In the genomic region with DNA sequence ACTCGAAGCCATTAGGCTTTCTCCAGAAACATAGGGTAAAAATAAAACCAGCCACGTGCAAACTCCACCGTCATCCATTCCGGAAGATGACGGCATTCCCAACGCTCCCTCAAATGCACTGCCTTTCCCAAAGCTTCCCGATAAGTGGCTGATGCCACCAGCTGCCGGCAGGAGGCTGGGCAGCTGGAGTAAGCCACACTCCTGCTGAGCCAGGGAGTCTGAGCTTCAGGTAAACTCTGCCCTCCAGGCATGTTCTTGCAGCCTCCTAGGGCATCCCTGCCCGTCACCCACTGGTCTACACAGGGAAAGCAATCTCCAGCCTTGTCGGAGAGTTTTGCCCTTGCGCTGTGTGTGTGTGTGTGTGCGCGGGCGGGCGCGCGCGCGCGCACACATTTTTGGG, we compare ENCODE assay signal across 14 cellular contexts.
DNase-seq lines count a peak whose midpoint lies in the region; ATAC-seq lines count a peak whose summit lies in the region.
"Had no signal": no experiment of that assay in that cellular context is flagged by ENCODE, and none has a peak within 500 bp of the region (broad histone marks: within the 10 kb centered on the region; RNA-seq: fewer than 3 reads in every experiment).

No MANE protein-coding gene starts in this region.

- ATAC-seq in GM19467 (IDR thresholded peaks at IDR 0.05; ENCODE audit: unreplicated experiment): no peak
- no peak for ATAC-seq in HG02623 (IDR thresholded peaks at IDR 0.05; ENCODE audit: unreplicated experiment)

- DNase-seq in ELF-1 (ENCODE audit: low read depth, low spot score) (peak; percentile 23), HuH-7 (ENCODE audit: low spot score) (peak; percentile 6), NCI-H510A treated with DMSO at 0.1 percent for 48 hours (lab: John Stamatoyannopoulos, UW) (peak; percentile 11), ecto neural progenitor cell (ENCODE audit: low spot score) (peak; percentile 23), inferior parietal cortex (ENCODE audit: extremely low spot score) (no peak), OCI-M1 (lab: John Stamatoyannopoulos, UW) (no peak)
- DNase-seq: 8988T; AML-193; Caco-2; CD8-positive, alpha-beta memory T cell; DND-41; GF-D8 had no signal

Comparison
In these comparisons a context has a peak if more than half of its experiments do, and no peak if none do; other contexts are left out.
1. DNase-seq: peak in ELF-1 (single experiment), HuH-7 (single experiment), NCI-H510A treated with DMSO at 0.1 percent for 48 hours (single experiment) and ecto neural progenitor cell (single experiment); none in inferior parietal cortex (single experiment) and OCI-M1 (single experiment).